Comparison of ENCODE assay signal across 2 cellular contexts in the genomic region with DNA sequence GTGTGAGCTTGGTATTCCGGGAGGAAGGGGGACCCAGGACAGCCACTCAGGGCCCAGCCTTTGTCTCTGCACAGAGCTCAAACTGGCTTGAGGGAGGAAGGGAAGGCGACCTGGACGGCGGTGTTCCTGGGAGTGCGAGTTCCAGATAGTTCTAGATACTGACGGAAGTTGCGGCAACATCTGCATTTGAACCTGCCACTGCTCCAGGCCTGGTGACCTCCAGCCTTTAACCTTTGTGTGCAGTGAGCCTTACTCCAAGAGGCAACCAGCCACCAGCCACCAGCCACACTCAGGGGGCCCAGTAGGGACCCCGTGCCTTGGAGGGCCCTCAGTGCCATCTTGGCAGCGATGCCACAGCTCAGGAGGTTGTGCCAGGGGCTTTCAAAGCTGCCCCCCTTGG.
TF ChIP-seq lines count a peak whose summit lies in the region.

No MANE protein-coding gene starts in this region.

TF ChIP-seq in IMR-90, 13 proteins besides CTCF, POLR2A, EP300 and RAD21:
- TF ChIP-seq MAZ (IDR thresholded peaks at IDR 0.05; ENCODE audit: borderline replicate concordance, low read depth, low read length) (no peak), MXI1 (IDR thresholded peaks at IDR 0.05; ENCODE audit: borderline replicate concordance, low read depth, low read length) (no peak), CEBPB (IDR thresholded peaks at IDR 0.05; ENCODE audit: low read depth, low read length) (no peak), MAFK (IDR thresholded peaks at IDR 0.05; ENCODE audit: low read depth, low read length) (no peak), RCOR1 (IDR thresholded peaks at IDR 0.05; ENCODE audit: insufficient replicate concordance, low read length) (no peak), SMC3 (IDR thresholded peaks at IDR 0.05; ENCODE audit: low read depth, low read length) (no peak)
- TF ChIP-seq, protein P1, sequence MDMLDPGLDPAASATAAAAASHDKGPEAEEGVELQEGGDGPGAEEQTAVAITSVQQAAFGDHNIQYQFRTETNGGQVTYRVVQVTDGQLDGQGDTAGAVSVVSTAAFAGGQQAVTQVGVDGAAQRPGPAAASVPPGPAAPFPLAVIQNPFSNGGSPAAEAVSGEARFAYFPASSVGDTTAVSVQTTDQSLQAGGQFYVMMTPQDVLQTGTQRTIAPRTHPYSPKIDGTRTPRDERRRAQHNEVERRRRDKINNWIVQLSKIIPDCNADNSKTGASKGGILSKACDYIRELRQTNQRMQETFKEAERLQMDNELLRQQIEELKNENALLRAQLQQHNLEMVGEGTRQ (IDR thresholded peaks at IDR 0.05; ENCODE audit: low read depth, low read length) = no peak

TF ChIP-seq in H1, 55 proteins besides CTCF, POLR2A, EP300 and RAD21:
- TF ChIP-seq, protein P2, sequence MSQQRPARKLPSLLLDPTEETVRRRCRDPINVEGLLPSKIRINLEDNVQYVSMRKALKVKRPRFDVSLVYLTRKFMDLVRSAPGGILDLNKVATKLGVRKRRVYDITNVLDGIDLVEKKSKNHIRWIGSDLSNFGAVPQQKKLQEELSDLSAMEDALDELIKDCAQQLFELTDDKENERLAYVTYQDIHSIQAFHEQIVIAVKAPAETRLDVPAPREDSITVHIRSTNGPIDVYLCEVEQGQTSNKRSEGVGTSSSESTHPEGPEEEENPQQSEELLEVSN (IDR thresholded peaks at IDR 0.05) = no peak
- TF ChIP-seq SIRT6 (IDR thresholded peaks at IDR 0.05; ENCODE audit: low read length) (no peak), RBBP5 (IDR thresholded peaks at IDR 0.05; ENCODE audit: borderline replicate concordance, low read depth, low read length) (no peak), PHF8 (conservative IDR thresholded peaks at IDR 0.05; ENCODE audit: low read depth, low read length) (no peak)
